ENCODE assay signal across 8 cellular contexts in genomic region chr3:125374501-125374995, GRCh38. TPM values are rescaled to one million over a fixed set of nuclear protein-coding genes. Genes with fewer than 3 reads are reported as not detected.
DNase-seq lines count a peak whose midpoint lies in the region; ATAC-seq and TF ChIP-seq lines count a peak whose summit lies in the region.

No MANE protein-coding gene starts in this region.

- peak overlapping the region; percentile 98 for H3K4me2 ChIP-seq in OCI-LY7 (ENCODE audit: low read length)
- H3K4me2 ChIP-seq in osteoblast (ENCODE audit: insufficient read depth, low read length), result peak overlapping the region; percentile 90

- no peaks in the 10 kb centered on the region for H3K27me3 Mint-ChIP-seq in activated naive CD8-positive, alpha-beta T cell treated with anti-CD3 and anti-CD28 coated beads for 36 hours

- TF ChIP-seq CTCF in OCI-LY7 (conservative IDR thresholded peaks at IDR 0.05; ENCODE audit: low read length) (no peak), cardiac muscle cell (IDR thresholded peaks at IDR 0.05; ENCODE audit: low read depth, low read length) (no peak), osteoblast (IDR thresholded peaks at IDR 0.05; ENCODE audit: extremely low read depth, low read depth, low read length) (no peak)

- POLR2A ChIA-PET in OCI-LY7 (lab: Charles Lee), result interaction anchor here (0.6 to 4.5 kb wide), 4 partner anchors 8 to 158 kb away, joined by 3 to 15 read pairs (median 6); no protein-coding TSS in a partner anchor

- H3K4me3 ChIP-seq in OCI-LY7 (ENCODE audit: low read depth, low read length, poor library complexity, severe bottlenecking), result peak overlapping the region; percentile 94
- H3K4me3 ChIP-seq in cardiac muscle cell, result peak overlapping the region; percentile 91
- peak overlapping the region; percentile 95 for H3K4me3 ChIP-seq in osteoblast (ENCODE audit: insufficient read depth, low read length)

- H4K20me1 ChIP-seq in OCI-LY7 (ENCODE audit: insufficient read depth, low read length), result peaks cover 16% of the 10 kb centered on the region; the same call in 1 of the 2 replicates
- peaks cover 28% of the 10 kb centered on the region for H4K20me1 ChIP-seq in osteoblast (ENCODE audit: insufficient read depth, low read length)

- H3K4me1 Mint-ChIP-seq in activated naive CD8-positive, alpha-beta T cell treated with anti-CD3 and anti-CD28 coated beads for 36 hours, result peaks cover 26% of the 10 kb centered on the region

- CTCF ChIA-PET in OCI-LY7 (lab: Charles Lee; ENCODE audit: unreplicated experiment), result no interaction called here

- H3K79me2 ChIP-seq in OCI-LY7 (ENCODE audit: insufficient read depth, low read depth, low read length) (peaks cover 63% of the 10 kb centered on the region), osteoblast (ENCODE audit: insufficient read depth, low read length) (peaks cover 61% of the 10 kb centered on the region)

- H3K9me3 ChIP-seq in OCI-LY7 (ENCODE audit: low read length) (no peaks in the 10 kb centered on the region), cardiac muscle cell (ENCODE audit: low read depth) (no peaks in the 10 kb centered on the region), osteoblast (ENCODE audit: low read depth, low read length) (no peaks in the 10 kb centered on the region)

- intact Hi-C loops in OCI-LY7 (cut with micrococcal nuclease; ENCODE audit: unreplicated experiment), result no loop called here

- no TSS peak for BruUV-seq in OCI-LY7 (replicated peaks; lab: Mats Ljungman, UMichigan)

- no peaks in the 10 kb centered on the region for H3K9me3 Mint-ChIP-seq in activated naive CD8-positive, alpha-beta T cell treated with anti-CD3 and anti-CD28 coated beads for 36 hours

- peaks cover 26% of the 10 kb centered on the region for H3K36me3 Mint-ChIP-seq in activated naive CD8-positive, alpha-beta T cell treated with anti-CD3 and anti-CD28 coated beads for 36 hours

- H2AFZ ChIP-seq in OCI-LY7 (ENCODE audit: low read length) (no peak overlapping the region), osteoblast (ENCODE audit: low read length) (peak overlapping the region; percentile 76)

- H3K4me1 ChIP-seq in OCI-LY7 (ENCODE audit: insufficient read depth, low read length, poor library complexity, severe bottlenecking), result peaks cover 12% of the 10 kb centered on the region
- H3K4me1 ChIP-seq in cardiac muscle cell (ENCODE audit: low read depth), result peaks cover 5% of the 10 kb centered on the region
- peaks cover 16% of the 10 kb centered on the region for H3K4me1 ChIP-seq in osteoblast (ENCODE audit: insufficient read depth, low read length)

- peak overlapping the region; percentile 12 for H3K27ac ChIP-seq in OCI-LY7 (ENCODE audit: low read depth, low read length, poor library complexity, severe bottlenecking)
- peak overlapping the region; percentile 97 for H3K27ac ChIP-seq in cardiac muscle cell
- peak overlapping the region; percentile 87 for H3K27ac ChIP-seq in osteoblast (ENCODE audit: low read depth, low read length)

- no peaks in the 10 kb centered on the region for H3K9me2 ChIP-seq in OCI-LY7 (ENCODE audit: insufficient read depth, low read length)

- peak; percentile 76 for DNase-seq in NCI-H82 (lab: John Stamatoyannopoulos, UW)
- no peak for DNase-seq in NCI-H82 treated with DMSO at 0.1 percent for 48 hours (lab: John Stamatoyannopoulos, UW; ENCODE audit: unreplicated experiment)
- DNase-seq in OCI-LY7 (ENCODE audit: low spot score), result peak; percentile 56
- DNase-seq in activated naive CD8-positive, alpha-beta T cell treated with anti-CD3 and anti-CD28 coated beads for 36 hours, result no peak
- DNase-seq in cardiac muscle cell (ENCODE audit: low read depth in 1 of 2, low spot score in 1 of 2), result peak; percentile 62 to 69
- DNase-seq in osteoblast (ENCODE audit: insufficient read length, low spot score, missing footprints), result peak; percentile 88
- no peak for DNase-seq in MV-4-11 (lab: John Stamatoyannopoulos, UW)

- H3K27me3 ChIP-seq in cardiac muscle cell, result no peaks in the 10 kb centered on the region
- no peaks in the 10 kb centered on the region for H3K27me3 ChIP-seq in osteoblast (ENCODE audit: insufficient read depth, low read length)

- peak overlapping the region; percentile 76 for H3K27ac Mint-ChIP-seq in activated naive CD8-positive, alpha-beta T cell treated with anti-CD3 and anti-CD28 coated beads for 36 hours

- H3K36me3 ChIP-seq in OCI-LY7 (ENCODE audit: insufficient read depth, low read length) (peaks cover 18% of the 10 kb centered on the region), cardiac muscle cell (no peaks in the 10 kb centered on the region), osteoblast (ENCODE audit: insufficient read depth, low read length) (peaks cover 7% of the 10 kb centered on the region)

- ATAC-seq in HG02970 (IDR thresholded peaks at IDR 0.05; ENCODE audit: low FRiP score, unreplicated experiment), result peak; percentile 24

- peak overlapping the region; percentile 88 for H3K4me3 Mint-ChIP-seq in activated naive CD8-positive, alpha-beta T cell treated with anti-CD3 and anti-CD28 coated beads for 36 hours

RNA-seq across cellular contexts. Expression of gene ZNF148, which starts 0.6 kb away (rescaled TPM):
- 19.8 and 20.9 TPM in 2 replicates for total RNA-seq in OCI-LY7 (2014; rRNA removed; shearing (Covaris generic))
- total RNA-seq in OCI-LY7 (2022) (35.4 and 42.1 TPM in 2 replicates), cardiac muscle cell (20.0 and 29.4 TPM in 2 replicates), osteoblast (35.9 and 38.4 TPM in 2 replicates)
- total RNA-seq in activated naive CD8-positive, alpha-beta T cell treated with anti-CD3 and anti-CD28 coated beads for 36 hours, result 10 to 100 TPM; 33.8 to 34.3 TPM
- 26.1 and 40.4 TPM in 2 replicates for polyA plus RNA-seq in cardiac muscle cell

Comparison
In these comparisons a context has a peak if more than half of its experiments do, and no peak if none do; other contexts are left out.
1. DNase-seq: peak in NCI-H82 (single experiment), OCI-LY7 (single experiment), cardiac muscle cell (2 of 2) and osteoblast (single experiment); none in NCI-H82 treated with DMSO at 0.1 percent for 48 hours (single experiment), activated naive CD8-positive, alpha-beta T cell treated with anti-CD3 and anti-CD28 coated beads for 36 hours (single experiment) and MV-4-11 (single experiment).
2. H3K27ac ChIP-seq: peak in every context shown above with its lines; median percentile 97 in cardiac muscle cell; 87 in osteoblast; 12 in OCI-LY7.
3. Peak in every context shown above with its lines, with median percentiles within 50 percentile points of each other: H3K4me3 ChIP-seq.